15 cellular contexts compared by ENCODE assay signal in the genomic region with DNA sequence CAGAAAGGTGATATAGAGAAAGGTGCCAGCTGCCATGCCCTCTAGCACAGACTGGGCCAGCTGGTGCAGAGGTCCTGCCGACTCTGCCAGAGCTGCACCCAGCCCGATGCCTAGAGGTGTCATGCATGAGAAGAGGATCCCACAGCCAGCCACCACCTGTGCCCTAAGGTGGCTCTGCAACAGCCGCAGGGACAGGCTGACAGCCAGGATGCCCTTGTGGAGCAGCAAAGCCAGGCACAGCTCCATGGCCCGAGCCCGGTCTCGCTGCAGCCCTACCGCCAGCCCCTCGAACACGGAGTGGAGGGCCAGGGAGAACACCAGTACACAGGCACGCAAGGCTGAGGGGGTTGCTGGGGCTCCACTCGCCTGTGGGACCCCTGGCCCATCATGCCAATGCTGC. TPM values are rescaled to one million over a fixed set of nuclear protein-coding genes. Genes with fewer than 3 reads are reported as not detected.
DNase-seq lines count a peak whose midpoint lies in the region; FAIRE-seq and TF ChIP-seq lines count a peak whose summit lies in the region.
"Had no signal": no experiment of that assay in that cellular context is flagged by ENCODE, and none has a peak within 500 bp of the region (broad histone marks: within the 10 kb centered on the region; RNA-seq: fewer than 3 reads in every experiment).

No MANE protein-coding gene starts in this region.

- H3K4me3 ChIP-seq in BLaER1 treated with 17β-estradiol and CSF1 and Interleukin-3, amounts not matched to agents 10 nM and 100 nM, result peak overlapping the region in 6 of 10 experiments; percentile 13 to 96 (median 78); a peak in 8 of 20 replicates
- H3K4me3 ChIP-seq in Peyer's patch, result no peak overlapping the region
- H3K4me3 ChIP-seq: PC-9 had no signal

- no peaks in the 10 kb centered on the region for H3K9me3 ChIP-seq in BLaER1 treated with 17β-estradiol and CSF1 and Interleukin-3, amounts not matched to agents 10 nM and 100 nM (replicated peaks in 1 of 11)
- no peaks in the 10 kb centered on the region for H3K9me3 ChIP-seq in Peyer's patch

- no peaks in the 10 kb centered on the region for H3K27me3 Mint-ChIP-seq in nephron progenitor cell (ENCODE audit: low read depth, poor library complexity)
- H3K27me3 Mint-ChIP-seq: activated CD4-positive, alpha-beta T cell treated with anti-CD3 and anti-CD28 coated beads, Interleukin-2, amount 10 ng/mL, durations not matched to agents 7 days and 5 days; memory B cell; stimulated activated naive CD8-positive, alpha-beta T cell treated with anti-CD3 and anti-CD28 coated beads, Interleukin-15, amount 100 ng/mL, for 72 hours had no signal

- FAIRE-seq in D721Med (lab: Jason Lieb, UNC), result no peak

- H4K20me1 ChIP-seq in BLaER1 treated with 17β-estradiol and CSF1 and Interleukin-3, amounts not matched to agents 10 nM and 100 nM, result peaks cover 23 to 42% (median 26%) of the 10 kb centered on the region in 11 experiments

- TF ChIP-seq CTCF in Peyer's patch (IDR thresholded peaks at IDR 0.05), result no peak
- no peak for TF ChIP-seq CTCF in nephron progenitor cell (IDR thresholded peaks at IDR 0.05)
- TF ChIP-seq CTCF in D721Med (IDR thresholded peaks at IDR 0.05; ENCODE audit: insufficient read depth, missing control alignments), result no peak

- peak overlapping the region; percentile 90 to 100 (median 99) for H3K4me2 ChIP-seq in BLaER1 treated with 17β-estradiol and CSF1 and Interleukin-3, amounts not matched to agents 10 nM and 100 nM

- no peaks in the 10 kb centered on the region for H3K9me3 Mint-ChIP-seq in nephron progenitor cell
- H3K9me3 Mint-ChIP-seq: activated CD4-positive, alpha-beta T cell treated with anti-CD3 and anti-CD28 coated beads, Interleukin-2, amount 10 ng/mL, durations not matched to agents 7 days and 5 days; memory B cell; stimulated activated naive CD8-positive, alpha-beta T cell treated with anti-CD3 and anti-CD28 coated beads, Interleukin-15, amount 100 ng/mL, for 72 hours had no signal

- peaks cover 13 to 26% (median 17%) of the 10 kb centered on the region in 11 experiments; a peak in 21 of 22 replicates for H3K36me3 ChIP-seq in BLaER1 treated with 17β-estradiol and CSF1 and Interleukin-3, amounts not matched to agents 10 nM and 100 nM
- peaks cover 0 to 14% (median 0%) of the 10 kb centered on the region in 3 donors for H3K36me3 ChIP-seq in Peyer's patch

- peaks cover 79% of the 10 kb centered on the region for H3K4me1 Mint-ChIP-seq in nephron progenitor cell

- no peak for TF ChIP-seq POLR2A in Peyer's patch (IDR thresholded peaks at IDR 0.05)

- peak overlapping the region; percentile 32 for H3K27ac Mint-ChIP-seq in nephron progenitor cell
- H3K27ac Mint-ChIP-seq: memory B cell had no signal

- H3K4me1 ChIP-seq in BLaER1 treated with 17β-estradiol and CSF1 and Interleukin-3, amounts not matched to agents 10 nM and 100 nM, result peaks cover 68 to 83% (median 81%) of the 10 kb centered on the region in 10 experiments
- H3K4me1 ChIP-seq in Peyer's patch, result peaks cover 0 to 47% (median 20%) of the 10 kb centered on the region in 4 donors

- H3K36me3 Mint-ChIP-seq in nephron progenitor cell (ENCODE audit: low read depth), result peaks cover 17% of the 10 kb centered on the region

- DNase-seq in Peyer's patch, result no peak
- no peak for DNase-seq in nephron progenitor cell
- DNase-seq in cerebellar nuclear complex (lab: John Stamatoyannopoulos, UW), result no peak
- DNase-seq in AML-193 (lab: John Stamatoyannopoulos, UW), result no peak
- DNase-seq in D721Med (ENCODE audit: insufficient read length, low spot score), result no peak
- DNase-seq: activated CD4-positive, alpha-beta T cell treated with anti-CD3 and anti-CD28 coated beads, Interleukin-2, amount 10 ng/mL, durations not matched to agents 7 days and 5 days; activated naive CD4-positive, alpha-beta T cell; GDM1; NCI-H1092 treated with DMSO at 0.1 percent for 48 hours; PC-9; stimulated activated CD4-positive, alpha-beta T cell treated with anti-CD3 and anti-CD28 coated beads, Interleukin-4, amount 100 ng/mL, for 24 hours; stimulated activated naive CD8-positive, alpha-beta T cell treated with anti-CD3 and anti-CD28 coated beads, Interleukin-15, amount 100 ng/mL, for 72 hours had no signal

- peak overlapping the region; percentile 9 to 93 (median 91); a peak in 18 of 22 replicates for H3K27ac ChIP-seq in BLaER1 treated with 17β-estradiol and CSF1 and Interleukin-3, amounts not matched to agents 10 nM and 100 nM
- H3K27ac ChIP-seq in Peyer's patch, result peak overlapping the region in 3 of 4 donors; percentile 38 to 91 (median 90)
- H3K27ac ChIP-seq: C4-2B, PC-9 had no signal

- H3K4me3 Mint-ChIP-seq in nephron progenitor cell, result no peak overlapping the region
- H3K4me3 Mint-ChIP-seq: activated CD4-positive, alpha-beta T cell treated with anti-CD3 and anti-CD28 coated beads, Interleukin-2, amount 10 ng/mL, durations not matched to agents 7 days and 5 days; stimulated activated naive CD8-positive, alpha-beta T cell treated with anti-CD3 and anti-CD28 coated beads, Interleukin-15, amount 100 ng/mL, for 72 hours had no signal

- H3K9ac ChIP-seq in BLaER1 treated with 17β-estradiol and CSF1 and Interleukin-3, amounts not matched to agents 10 nM and 100 nM, result peak overlapping the region; percentile 45 to 97 (median 92); a peak in 18 of 22 replicates

- H3K27me3 ChIP-seq in BLaER1 treated with 17β-estradiol and CSF1 and Interleukin-3, amounts not matched to agents 10 nM and 100 nM, result no peaks in the 10 kb centered on the region
- no peaks in the 10 kb centered on the region for H3K27me3 ChIP-seq in Peyer's patch

RNA-seq across cellular contexts. Expression of a gene that starts 1.8 kb away (rescaled TPM):
- total RNA-seq in Peyer's patch, result 10 to 100 TPM; 20.0 to 42.1 (median 32.4) TPM

RNA-seq across cellular contexts. Expression of a gene that starts 3.1 kb away (rescaled TPM):
- total RNA-seq in Peyer's patch, result 10 to 100 TPM; 20.6 to 73.0 (median 60.1) TPM

RNA-seq across cellular contexts. Expression of a gene that starts 7.5 kb away (rescaled TPM):
- total RNA-seq in Peyer's patch, result 10 to 100 TPM; 14.5 to 21.6 (median 16.6) TPM

RNA-seq across cellular contexts. Expression of a gene that starts 13.7 kb away (rescaled TPM):
- total RNA-seq in Peyer's patch, result 100 to 1,000 TPM in 2 of 4 donors, 10 to 100 TPM in 2; 48.2 to 130 (median 91.6) TPM

RNA-seq across cellular contexts. Expression of a gene that starts 17.3 kb away (rescaled TPM):
- 100 to 1,000 TPM; 172 to 321 (median 193) TPM for total RNA-seq in Peyer's patch

Comparison
In these comparisons a context has a peak if more than half of its experiments do, and no peak if none do; other contexts are left out.
1. H3K4me3 ChIP-seq: peak in BLaER1 treated with 17β-estradiol and CSF1 and Interleukin-3, amounts not matched to agents 10 nM and 100 nM (6 of 10); none in Peyer's patch (0 of 4).